In genomic region chr7:82109288-82109687, GRCh38 we compare ENCODE assay signal across 12 cellular contexts.
A peak's percentile ranks its signal among the peaks of the same experiment; 100 is the strongest.
DNase-seq lines count a peak whose midpoint lies in the region; ATAC-seq and TF ChIP-seq lines count a peak whose summit lies in the region.
"Had no signal": no experiment of that assay in that cellular context is flagged by ENCODE, and none has a peak within 500 bp of the region (broad histone marks: within the 10 kb centered on the region; RNA-seq: fewer than 3 reads in every experiment).

No MANE protein-coding gene starts in this region.

- H3K9me3 Mint-ChIP-seq in stimulated activated naive CD8-positive, alpha-beta T cell treated with anti-CD3 and anti-CD28 coated beads, Interleukin-15, amount 100 ng/mL, for 72 hours = peaks cover 0 to 4% of the 10 kb centered on the region in 2 donors
- H3K9me3 Mint-ChIP-seq: activated CD4-positive, alpha-beta T cell treated with anti-CD3 and anti-CD28 coated beads, Interleukin-2, amount 10 ng/mL, durations not matched to agents 24 days and 14 days had no signal

- peak; percentile 35 for DNase-seq in AG09309 (ENCODE audit: low read depth)
- peak; percentile 6 for DNase-seq in HT-29 (ENCODE audit: low spot score)
- DNase-seq in astrocyte of the hippocampus (ENCODE audit: low read depth, low spot score) = peak; percentile 22
- DNase-seq in iris pigment epithelial cell (ENCODE audit: low read depth) = peak; percentile 69
- DNase-seq in stimulated activated naive CD8-positive, alpha-beta T cell treated with anti-CD3 and anti-CD28 coated beads, Interleukin-15, amount 100 ng/mL, for 72 hours = no peak
- DNase-seq: activated CD4-positive, alpha-beta T cell treated with anti-CD3 and anti-CD28 coated beads, Interleukin-2, amount 10 ng/mL, durations not matched to agents 24 days and 14 days; esophagus squamous epithelium; NCI-H146 had no signal

- H3K4me3 ChIP-seq in AG09309 (ENCODE audit: control insufficient read depth, low read depth, low read length) = no peak overlapping the region
- H3K4me3 ChIP-seq: esophagus squamous epithelium had no signal

- TF ChIP-seq CTCF in AG09309 (IDR thresholded peaks at IDR 0.05; ENCODE audit: control insufficient read depth, insufficient read depth, low read depth, low read length, missing control alignments) = no peak

- no peaks in the 10 kb centered on the region for H3K27me3 Mint-ChIP-seq in stimulated activated naive CD8-positive, alpha-beta T cell treated with anti-CD3 and anti-CD28 coated beads, Interleukin-15, amount 100 ng/mL, for 72 hours
- H3K27me3 Mint-ChIP-seq: activated CD4-positive, alpha-beta T cell treated with anti-CD3 and anti-CD28 coated beads, Interleukin-2, amount 10 ng/mL, durations not matched to agents 24 days and 14 days had no signal

- H3K27ac Mint-ChIP-seq in stimulated activated naive CD8-positive, alpha-beta T cell treated with anti-CD3 and anti-CD28 coated beads, Interleukin-15, amount 100 ng/mL, for 72 hours = no peak overlapping the region
- H3K27ac Mint-ChIP-seq: activated CD4-positive, alpha-beta T cell treated with anti-CD3 and anti-CD28 coated beads, Interleukin-2, amount 10 ng/mL, durations not matched to agents 24 days and 14 days; CD14-positive monocyte had no signal

- no peaks in the 10 kb centered on the region for H3K4me1 Mint-ChIP-seq in stimulated activated naive CD8-positive, alpha-beta T cell treated with anti-CD3 and anti-CD28 coated beads, Interleukin-15, amount 100 ng/mL, for 72 hours
- H3K4me1 Mint-ChIP-seq: activated CD4-positive, alpha-beta T cell treated with anti-CD3 and anti-CD28 coated beads, Interleukin-2, amount 10 ng/mL, durations not matched to agents 24 days and 14 days; CD14-positive monocyte had no signal

- ATAC-seq in GM18909 (IDR thresholded peaks at IDR 0.05; ENCODE audit: poor library complexity, unreplicated experiment) = no peak
- ATAC-seq in GM19035 (IDR thresholded peaks at IDR 0.05; ENCODE audit: unreplicated experiment) = no peak
- ATAC-seq in HG03039 (IDR thresholded peaks at IDR 0.05; ENCODE audit: unreplicated experiment) = no peak
- no peak for ATAC-seq in stimulated activated naive CD8-positive, alpha-beta T cell treated with anti-CD3 and anti-CD28 coated beads, Interleukin-15, amount 100 ng/mL, for 72 hours

- no peak overlapping the region for H3K4me3 Mint-ChIP-seq in stimulated activated naive CD8-positive, alpha-beta T cell treated with anti-CD3 and anti-CD28 coated beads, Interleukin-15, amount 100 ng/mL, for 72 hours
- H3K4me3 Mint-ChIP-seq: activated CD4-positive, alpha-beta T cell treated with anti-CD3 and anti-CD28 coated beads, Interleukin-2, amount 10 ng/mL, durations not matched to agents 24 days and 14 days; CD14-positive monocyte had no signal

Comparison
In these comparisons a context has a peak if more than half of its experiments do, and no peak if none do; other contexts are left out.
1. DNase-seq: peak in AG09309 (single experiment), HT-29 (single experiment), astrocyte of the hippocampus (single experiment) and iris pigment epithelial cell (single experiment); none in stimulated activated naive CD8-positive, alpha-beta T cell treated with anti-CD3 and anti-CD28 coated beads, Interleukin-15, amount 100 ng/mL, for 72 hours (0 of 2).